1 cellular context compared by ENCODE assay signal in genomic region chr11:59207988-59208432, GRCh38.
TF ChIP-seq lines count a peak whose summit lies in the region.

No MANE protein-coding gene starts in this region.

TF ChIP-seq in H1, 55 proteins besides CTCF, POLR2A, EP300 and RAD21 (continued from another document):
- no peak for TF ChIP-seq CHD7 (IDR thresholded peaks at IDR 0.05; ENCODE audit: insufficient replicate concordance, low read length)
